In genomic region chr2:134911386-134911785, GRCh38 we compare ENCODE assay signal across 20 cellular contexts. TPM values are rescaled to one million over a fixed set of nuclear protein-coding genes. Genes with fewer than 3 reads are reported as not detected.
DNase-seq lines count a peak whose midpoint lies in the region; ATAC-seq and TF ChIP-seq lines count a peak whose summit lies in the region.
"Had no signal": no experiment of that assay in that cellular context is flagged by ENCODE, and none has a peak within 500 bp of the region (broad histone marks: within the 10 kb centered on the region; RNA-seq: fewer than 3 reads in every experiment).

No MANE protein-coding gene starts in this region.

- ATAC-seq in T-helper 17 cell, result no peak
- ATAC-seq: A549; CD8-positive, alpha-beta T cell; GM12878 had no signal

- H2BK12ac ChIP-seq in trophoblast cell (ENCODE audit: low read length), result no peak overlapping the region

- H4K12ac ChIP-seq in trophoblast cell (ENCODE audit: low read depth, low read length), result no peak overlapping the region

- H3K4me2 ChIP-seq in trophoblast cell (ENCODE audit: low read length) (no peak overlapping the region), smooth muscle cell (no peak overlapping the region)
- H3K4me2 ChIP-seq: A549 had no signal

- peaks cover 10% of the 10 kb centered on the region for H3K79me1 ChIP-seq in trophoblast cell (ENCODE audit: low read length)

- H3K36me3 ChIP-seq in ACC112 (ENCODE audit: insufficient read depth, low read length), result no peaks in the 10 kb centered on the region
- no peaks in the 10 kb centered on the region for H3K36me3 ChIP-seq in trophoblast cell (ENCODE audit: control insufficient read depth in 1 of 2, insufficient read depth in 2 of 2, low read length in 2 of 2)
- no peaks in the 10 kb centered on the region for H3K36me3 ChIP-seq in smooth muscle cell (ENCODE audit: low read depth)

- H3K27me3 ChIP-seq in ACC112 (ENCODE audit: insufficient read depth, low read length) (no peaks in the 10 kb centered on the region), trophoblast cell (ENCODE audit: insufficient read depth, low read length) (no peaks in the 10 kb centered on the region), smooth muscle cell (ENCODE audit: low read depth) (no peaks in the 10 kb centered on the region)

- H4K20me1 ChIP-seq in smooth muscle cell (ENCODE audit: low read depth), result no peaks in the 10 kb centered on the region

- H2BK120ac ChIP-seq in trophoblast cell (ENCODE audit: insufficient read depth, low read length, poor library complexity), result no peak overlapping the region

- no peak overlapping the region for H4K91ac ChIP-seq in trophoblast cell (ENCODE audit: low read depth, low read length)

- no peaks in the 10 kb centered on the region for H3K4me1 Mint-ChIP-seq in activated CD4-positive, alpha-beta memory T cell treated with anti-CD3 and anti-CD28 coated beads, Interleukin-2, amount 10 ng/mL, durations not matched to agents 7 days and 5 days
- H3K4me1 Mint-ChIP-seq in T-helper 17 cell, result no peaks in the 10 kb centered on the region

- H3K27me3 Mint-ChIP-seq in activated CD4-positive, alpha-beta memory T cell treated with anti-CD3 and anti-CD28 coated beads, Interleukin-2, amount 10 ng/mL, durations not matched to agents 7 days and 5 days, result peaks cover 15% of the 10 kb centered on the region
- H3K27me3 Mint-ChIP-seq in T-helper 17 cell, result peaks cover 3% of the 10 kb centered on the region

- H3F3A ChIP-seq in smooth muscle cell (ENCODE audit: low read depth), result no peaks in the 10 kb centered on the region

- H2AK5ac ChIP-seq in trophoblast cell (ENCODE audit: low read length), result no peak overlapping the region

- no CpG with 5 or more reads among the region's 3 CpGs for WGBS in trophoblast cell (ENCODE audit: extremely low coverage, insufficient coverage, insufficient read length)
- WGBS in smooth muscle cell (ENCODE audit: low lambda C conversion rate), result 92% methylated on average over 3 of the region's 3 CpGs

- H3K9me3 ChIP-seq in trophoblast cell (ENCODE audit: insufficient read depth, low read depth, low read length) (no peaks in the 10 kb centered on the region), T-helper 17 cell (ENCODE audit: control insufficient read depth, low read length, poor library complexity, severe bottlenecking) (peaks cover 3% of the 10 kb centered on the region), smooth muscle cell (replicated peaks; ENCODE audit: low read depth) (no peaks in the 10 kb centered on the region)

- H3K9me3 Mint-ChIP-seq in activated CD4-positive, alpha-beta memory T cell treated with anti-CD3 and anti-CD28 coated beads, Interleukin-2, amount 10 ng/mL, durations not matched to agents 7 days and 5 days, result peaks cover 6% of the 10 kb centered on the region

- DNase-seq in M059J (ENCODE audit: low read depth) (peak; percentile 31), epithelial cell of esophagus (ENCODE audit: low read depth) (peak; percentile 47), trophoblast cell (peak; percentile 59 to 77), T-helper 17 cell (no peak), smooth muscle cell (lab: John Stamatoyannopoulos, UW; ENCODE audit: unreplicated experiment) (no peak)
- no peak for DNase-seq in activated CD4-positive, alpha-beta memory T cell treated with anti-CD3 and anti-CD28 coated beads, Interleukin-2, amount 10 ng/mL, durations not matched to agents 7 days and 5 days
- DNase-seq: 8988T; C1 segment of cervical spinal cord; Caco-2; CD4-positive, CD25-positive, alpha-beta regulatory T cell; CD8-positive, alpha-beta T cell; DMS153; DND-41; GDM1; GM23248; H7; HCEC 1CT had no signal

- H3K18ac ChIP-seq in trophoblast cell (ENCODE audit: low read length), result no peak overlapping the region

- no peak overlapping the region for H3K4me3 ChIP-seq in ACC112 (ENCODE audit: low read depth, low read length)
- no peak overlapping the region for H3K4me3 ChIP-seq in epithelial cell of esophagus (ENCODE audit: low read length)
- no peak overlapping the region for H3K4me3 ChIP-seq in trophoblast cell (ENCODE audit: low read depth, low read length)
- no peak overlapping the region for H3K4me3 ChIP-seq in smooth muscle cell
- H3K4me3 ChIP-seq: A549, GM12878, GM23248 had no signal

- no peak overlapping the region for H4K8ac ChIP-seq in trophoblast cell (ENCODE audit: low read depth, low read length)

- CTCF ChIA-PET in activated CD4-positive, alpha-beta memory T cell treated with anti-CD3 and anti-CD28 coated beads, Interleukin-2, amount 10 ng/mL, durations not matched to agents 7 days and 5 days (lab: Charles Lee), result no interaction called here

- H2BK5ac ChIP-seq in trophoblast cell (ENCODE audit: low read depth, low read length, poor library complexity), result peak overlapping the region; percentile 16

- H3K27ac ChIP-seq in ACC112 (ENCODE audit: low read depth, low read length), result no peak overlapping the region
- H3K27ac ChIP-seq in trophoblast cell (ENCODE audit: low read depth, low read length), result peak overlapping the region; percentile 44
- no peak overlapping the region for H3K27ac ChIP-seq in smooth muscle cell (ENCODE audit: low read depth)
- H3K27ac ChIP-seq: A549, GM23248 had no signal

- H3K27ac Mint-ChIP-seq in activated CD4-positive, alpha-beta memory T cell treated with anti-CD3 and anti-CD28 coated beads, Interleukin-2, amount 10 ng/mL, durations not matched to agents 7 days and 5 days, result no peak overlapping the region
- H3K27ac Mint-ChIP-seq in T-helper 17 cell, result no peak overlapping the region
- H3K27ac Mint-ChIP-seq: CD4-positive, CD25-positive, alpha-beta regulatory T cell; CD8-positive, alpha-beta T cell had no signal

- H3K9ac ChIP-seq in trophoblast cell (ENCODE audit: low read length) (no peak overlapping the region), smooth muscle cell (ENCODE audit: low read depth) (no peak overlapping the region)
- H3K9ac ChIP-seq: GM23248 had no signal

- H3K4me3 Mint-ChIP-seq in activated CD4-positive, alpha-beta memory T cell treated with anti-CD3 and anti-CD28 coated beads, Interleukin-2, amount 10 ng/mL, durations not matched to agents 7 days and 5 days, result no peak overlapping the region
- no peak overlapping the region for H3K4me3 Mint-ChIP-seq in T-helper 17 cell
- H3K4me3 Mint-ChIP-seq: CD4-positive, CD25-positive, alpha-beta regulatory T cell; CD8-positive, alpha-beta T cell had no signal

- TF ChIP-seq CTCF in epithelial cell of esophagus (IDR thresholded peaks at IDR 0.05; ENCODE audit: insufficient read depth, low read depth, low read length, missing control alignments) (no peak), smooth muscle cell (IDR thresholded peaks at IDR 0.05; ENCODE audit: borderline replicate concordance, insufficient read depth, poor library complexity, severe bottlenecking) (no peak)

- POLR2A ChIA-PET in activated CD4-positive, alpha-beta memory T cell treated with anti-CD3 and anti-CD28 coated beads, Interleukin-2, amount 10 ng/mL, durations not matched to agents 7 days and 5 days (lab: Charles Lee), result no interaction called here

- H2AFZ ChIP-seq in ACC112 (ENCODE audit: low read length, unreplicated experiment) (peak overlapping the region; percentile 32), trophoblast cell (ENCODE audit: insufficient read depth, low read length, poor library complexity) (no peak overlapping the region), smooth muscle cell (ENCODE audit: low read depth) (no peak overlapping the region)
- H2AFZ ChIP-seq: GM23248 had no signal

- peaks cover 5% of the 10 kb centered on the region for H3K4me1 ChIP-seq in ACC112 (ENCODE audit: control insufficient read depth, insufficient read depth, low read length, unreplicated experiment)
- no peaks in the 10 kb centered on the region for H3K4me1 ChIP-seq in trophoblast cell (ENCODE audit: control insufficient read depth in 1 of 2, insufficient read depth in 2 of 2, low read length in 2 of 2)
- no peaks in the 10 kb centered on the region for H3K4me1 ChIP-seq in smooth muscle cell (ENCODE audit: low read depth)
- H3K4me1 ChIP-seq: A549 had no signal

- H3K4ac ChIP-seq in trophoblast cell (ENCODE audit: low read depth, low read length), result no peak overlapping the region

- no peaks in the 10 kb centered on the region for H3K36me3 Mint-ChIP-seq in activated CD4-positive, alpha-beta memory T cell treated with anti-CD3 and anti-CD28 coated beads, Interleukin-2, amount 10 ng/mL, durations not matched to agents 7 days and 5 days (ENCODE audit: low read depth)
- H3K36me3 Mint-ChIP-seq in T-helper 17 cell (ENCODE audit: low read depth), result no peaks in the 10 kb centered on the region
- H3K36me3 Mint-ChIP-seq: CD4-positive, CD25-positive, alpha-beta regulatory T cell; CD8-positive, alpha-beta T cell had no signal

- no peak overlapping the region for H3K23ac ChIP-seq in trophoblast cell (ENCODE audit: low read length)

- no peak overlapping the region for H3K14ac ChIP-seq in trophoblast cell (ENCODE audit: low read length)

- no peaks in the 10 kb centered on the region for H3K79me2 ChIP-seq in ACC112 (ENCODE audit: control insufficient read depth, insufficient read depth, low read length, unreplicated experiment)
- H3K79me2 ChIP-seq in trophoblast cell (ENCODE audit: control insufficient read depth, insufficient read depth, low read length, poor library complexity), result no peaks in the 10 kb centered on the region
- no peaks in the 10 kb centered on the region for H3K79me2 ChIP-seq in smooth muscle cell (ENCODE audit: low read depth)

RNA-seq across cellular contexts. Expression of gene CCNT2, which starts 7.2 kb away (rescaled TPM):
- 11.7 and 18.1 TPM in 2 replicates for total RNA-seq in M059J (2014; rRNA removed; shearing (Covaris generic))
- 42.3 and 42.9 TPM in 2 replicates for polyA plus RNA-seq in trophoblast cell (2013)
- 10 to 100 TPM; 35.8 to 37.4 TPM for total RNA-seq in activated CD4-positive, alpha-beta memory T cell treated with anti-CD3 and anti-CD28 coated beads, Interleukin-2, amount 10 ng/mL, durations not matched to agents 7 days and 5 days
- total RNA-seq in T-helper 17 cell (10 to 100 TPM; 56.9 to 80.5 TPM), smooth muscle cell (45.8 and 74.2 TPM in 2 replicates)
- 16.1 and 20.0 TPM in 2 replicates for polyA plus RNA-seq in smooth muscle cell

Comparison
In these comparisons a context has a peak if more than half of its experiments do, and no peak if none do; other contexts are left out.
1. DNase-seq: peak in M059J (single experiment), epithelial cell of esophagus (single experiment) and trophoblast cell (2 of 2); none in activated CD4-positive, alpha-beta memory T cell treated with anti-CD3 and anti-CD28 coated beads, Interleukin-2, amount 10 ng/mL, durations not matched to agents 7 days and 5 days (single experiment), T-helper 17 cell (0 of 3) and smooth muscle cell (single experiment).